In genomic region chr18:49863769-49864615, GRCh38 we compare ENCODE assay signal across 18 cellular contexts.
"Had no signal": no experiment of that assay in that cellular context is flagged by ENCODE, and none has a peak within 500 bp of the region (broad histone marks: within the 10 kb centered on the region; RNA-seq: fewer than 3 reads in every experiment).

No MANE protein-coding gene starts in this region.

- H3K36me3 ChIP-seq: esophagus squamous epithelium, gastroesophageal sphincter, neutrophil, right atrium auricular region, suprapubic skin, tibial artery had no signal

- H3K27ac ChIP-seq: epithelial cell of prostate, esophagus squamous epithelium, gastroesophageal sphincter, neutrophil, right atrium auricular region, suprapubic skin, tibial artery had no signal

- H3K9me3 ChIP-seq: esophagus squamous epithelium, gastroesophageal sphincter, neutrophil, right atrium auricular region, suprapubic skin, tibial artery had no signal

- H3K27me3 ChIP-seq: esophagus squamous epithelium, neutrophil, right atrium auricular region, suprapubic skin had no signal

- ATAC-seq: effector memory CD8-positive, alpha-beta T cell; gastroesophageal sphincter; left lobe of liver; naive thymus-derived CD4-positive, alpha-beta T cell had no signal

- H3K4me3 ChIP-seq: esophagus squamous epithelium, gastroesophageal sphincter, right atrium auricular region, suprapubic skin, tibial artery had no signal

- H3K4me1 ChIP-seq: gastroesophageal sphincter, right atrium auricular region, tibial artery had no signal

- DNase-seq: effector memory CD8-positive, alpha-beta T cell; esophagus squamous epithelium; foreskin fibroblast; glutamatergic neuron; islet precursor cell; mammary epithelial cell; naive thymus-derived CD4-positive, alpha-beta T cell; nephron progenitor cell; small intestine; stimulated activated CD4-positive, alpha-beta T cell treated with anti-CD3 and anti-CD28 coated beads, Interleukin-12 subunit alpha, Interleukin-12 subunit beta, amount 100 ng/mL, for 4 hours; stimulated activated naive CD4-positive, alpha-beta T cell; tibial artery had no signal
